Comparison of ENCODE assay signal across 10 cellular contexts in genomic region chr2:113692698-113693428, GRCh38.
DNase-seq lines count a peak whose midpoint lies in the region; ATAC-seq and TF ChIP-seq lines count a peak whose summit lies in the region.
"Had no signal": no experiment of that assay in that cellular context is flagged by ENCODE, and none has a peak within 500 bp of the region (broad histone marks: within the 10 kb centered on the region; RNA-seq: fewer than 3 reads in every experiment).

No MANE protein-coding gene starts in this region.

- H3K4me3 Mint-ChIP-seq in CD8-positive, alpha-beta memory T cell: peak overlapping the region; percentile 32 to 88 (median 80)
- H3K4me3 Mint-ChIP-seq in activated naive CD4-positive, alpha-beta T cell treated with anti-CD3 and anti-CD28 coated beads for 36 hours: peak overlapping the region; percentile 6

- no peak overlapping the region for H3K9ac ChIP-seq in smooth muscle cell (ENCODE audit: low read depth)

- peak in 2 of 5 donors; percentile 15 to 34 for DNase-seq in CD8-positive, alpha-beta memory T cell
- peak; percentile 57 for DNase-seq in activated naive CD4-positive, alpha-beta T cell treated with anti-CD3 and anti-CD28 coated beads for 36 hours
- DNase-seq in lower leg skin (ENCODE audit: low spot score in 2 of 2) (no peak), smooth muscle cell (lab: John Stamatoyannopoulos, UW; ENCODE audit: unreplicated experiment) (no peak), KBM-7 (no peak), GDM1 (lab: John Stamatoyannopoulos, UW) (no peak)

- no peaks in the 10 kb centered on the region for H3F3A ChIP-seq in smooth muscle cell (ENCODE audit: low read depth)

- no peak overlapping the region for H3K4me3 ChIP-seq in CD8-positive, alpha-beta memory T cell (ENCODE audit: low read length)
- H3K4me3 ChIP-seq in lower leg skin (ENCODE audit: low read depth, poor library complexity, severe bottlenecking) (no peak overlapping the region), smooth muscle cell (no peak overlapping the region)
- H3K4me3 ChIP-seq: SK-N-MC, skin epidermis had no signal

- H3K27ac Mint-ChIP-seq in CD8-positive, alpha-beta memory T cell: peak overlapping the region; percentile 48 to 94 (median 79)
- H3K27ac Mint-ChIP-seq in activated naive CD4-positive, alpha-beta T cell treated with anti-CD3 and anti-CD28 coated beads for 36 hours: peak overlapping the region; percentile 77

- ATAC-seq in GM19455 (IDR thresholded peaks at IDR 0.05; ENCODE audit: unreplicated experiment) (peak; percentile 80), HG03378 (IDR thresholded peaks at IDR 0.05; ENCODE audit: unreplicated experiment) (peak; percentile 81)

- intact Hi-C loops in activated naive CD4-positive, alpha-beta T cell treated with anti-CD3 and anti-CD28 coated beads for 36 hours (cut with micrococcal nuclease): loop anchor here (1.0 kb wide), 6 partner anchors 7 to 196 kb away; partner anchors contain the start of gene SLC35F5
- intact Hi-C loops in lower leg skin (cut with DNase I; ENCODE audit: low total_unique reads): no loop called here

- no peaks in the 10 kb centered on the region for H4K20me1 ChIP-seq in smooth muscle cell (ENCODE audit: low read depth)

- CTCF ChIA-PET in CD8-positive, alpha-beta memory T cell (lab: Charles Lee): no interaction called here
- CTCF ChIA-PET in activated naive CD4-positive, alpha-beta T cell treated with anti-CD3 and anti-CD28 coated beads for 36 hours (lab: Charles Lee): no interaction called here

- H3K4me1 ChIP-seq in CD8-positive, alpha-beta memory T cell (ENCODE audit: insufficient read depth, low read length): peaks cover 22% of the 10 kb centered on the region
- H3K4me1 ChIP-seq in smooth muscle cell (ENCODE audit: low read depth): no peaks in the 10 kb centered on the region

- POLR2A ChIA-PET in CD8-positive, alpha-beta memory T cell (lab: Charles Lee): interaction anchor here (0.6 to 1.0 kb wide), 2 partner anchors 8 to 72 kb away, joined by 3 read pairs; no protein-coding TSS in a partner anchor

- no peaks in the 10 kb centered on the region for H3K9me3 ChIP-seq in CD8-positive, alpha-beta memory T cell (ENCODE audit: low read length)
- no peaks in the 10 kb centered on the region for H3K9me3 ChIP-seq in smooth muscle cell (replicated peaks; ENCODE audit: low read depth)

- H3K4me2 ChIP-seq in smooth muscle cell: no peak overlapping the region

- peaks cover 0 to 2% of the 10 kb centered on the region in 2 donors for H3K27me3 Mint-ChIP-seq in CD8-positive, alpha-beta memory T cell
- H3K27me3 Mint-ChIP-seq in activated naive CD4-positive, alpha-beta T cell treated with anti-CD3 and anti-CD28 coated beads for 36 hours (ENCODE audit: low read depth): no peaks in the 10 kb centered on the region

- TF ChIP-seq CTCF in lower leg skin (IDR thresholded peaks at IDR 0.05) (no peak), smooth muscle cell (IDR thresholded peaks at IDR 0.05; ENCODE audit: borderline replicate concordance, insufficient read depth, poor library complexity, severe bottlenecking) (no peak)

- TF ChIP-seq POLR2A in lower leg skin (IDR thresholded peaks at IDR 0.05): no peak

- H3K36me3 Mint-ChIP-seq in CD8-positive, alpha-beta memory T cell: no peaks in the 10 kb centered on the region
- H3K36me3 Mint-ChIP-seq in activated naive CD4-positive, alpha-beta T cell treated with anti-CD3 and anti-CD28 coated beads for 36 hours (ENCODE audit: low read depth): no peaks in the 10 kb centered on the region

- peaks cover 22 to 36% (median 22%) of the 10 kb centered on the region in 3 donors for H3K4me1 Mint-ChIP-seq in CD8-positive, alpha-beta memory T cell
- peaks cover 34% of the 10 kb centered on the region for H3K4me1 Mint-ChIP-seq in activated naive CD4-positive, alpha-beta T cell treated with anti-CD3 and anti-CD28 coated beads for 36 hours (ENCODE audit: low read depth)

- no peaks in the 10 kb centered on the region for H3K9me3 Mint-ChIP-seq in CD8-positive, alpha-beta memory T cell
- H3K9me3 Mint-ChIP-seq in activated naive CD4-positive, alpha-beta T cell treated with anti-CD3 and anti-CD28 coated beads for 36 hours: no peaks in the 10 kb centered on the region

- H3K27ac ChIP-seq in CD8-positive, alpha-beta memory T cell (ENCODE audit: low read depth, low read length): no peak overlapping the region
- H3K27ac ChIP-seq in smooth muscle cell (ENCODE audit: low read depth): no peak overlapping the region
- H3K27ac ChIP-seq: SK-N-MC, skin epidermis had no signal

- no peaks in the 10 kb centered on the region for H3K36me3 ChIP-seq in CD8-positive, alpha-beta memory T cell (ENCODE audit: insufficient read depth, low read length)
- no peaks in the 10 kb centered on the region for H3K36me3 ChIP-seq in smooth muscle cell (ENCODE audit: low read depth)

- H3K27me3 ChIP-seq in CD8-positive, alpha-beta memory T cell (ENCODE audit: insufficient read depth, low read length, poor library complexity, severe bottlenecking): no peaks in the 10 kb centered on the region
- peaks cover 6% of the 10 kb centered on the region for H3K27me3 ChIP-seq in smooth muscle cell (ENCODE audit: low read depth)

- no peaks in the 10 kb centered on the region for H3K79me2 ChIP-seq in smooth muscle cell (ENCODE audit: low read depth)

- in situ Hi-C loops in KBM-7 (cut with MboI; ENCODE audit: low pct_unique_long_range_greater_than_20kb, low sequenced_read_pairs): no loop called here

- 64 to 90% methylated on average over 3 of the region's 3 CpGs for WGBS in lower leg skin, 2 donors
- WGBS in smooth muscle cell (ENCODE audit: low lambda C conversion rate): 61% methylated on average over 3 of the region's 3 CpGs

- H2AFZ ChIP-seq in smooth muscle cell (ENCODE audit: low read depth): no peak overlapping the region
